In genomic region chr10:79178070-79178576, GRCh38 we compare ENCODE assay signal across 13 cellular contexts.
A peak's percentile ranks its signal among the peaks of the same experiment; 100 is the strongest.
DNase-seq lines count a peak whose midpoint lies in the region; ATAC-seq and TF ChIP-seq lines count a peak whose summit lies in the region.
"Had no signal": no experiment of that assay in that cellular context is flagged by ENCODE, and none has a peak within 500 bp of the region (broad histone marks: within the 10 kb centered on the region; RNA-seq: fewer than 3 reads in every experiment).

No MANE protein-coding gene starts in this region.

- no peak for TF ChIP-seq CTCF in esophagus squamous epithelium (IDR thresholded peaks at IDR 0.05)
- no peak for TF ChIP-seq CTCF in osteoblast (IDR thresholded peaks at IDR 0.05; ENCODE audit: extremely low read depth, low read depth, low read length)
- TF ChIP-seq CTCF in vagina (IDR thresholded peaks at IDR 0.05) = no peak

- peaks cover 67% of the 10 kb centered on the region for H3K79me2 ChIP-seq in osteoblast (ENCODE audit: insufficient read depth, low read length)

- ATAC-seq in stimulated activated naive CD8-positive, alpha-beta T cell treated with anti-CD3 and anti-CD28 coated beads, Interleukin-15, Interleukin-2, amounts not matched to agents 100 U/mL and 50 U/mL, for 24 hours = no peak
- no peak for ATAC-seq in HG03469 (IDR thresholded peaks at IDR 0.05; ENCODE audit: unreplicated experiment)
- ATAC-seq in GM19467 (IDR thresholded peaks at IDR 0.05; ENCODE audit: unreplicated experiment) = no peak

- no peaks in the 10 kb centered on the region for H3K4me1 Mint-ChIP-seq in stimulated activated naive CD8-positive, alpha-beta T cell treated with anti-CD3 and anti-CD28 coated beads, Interleukin-15, Interleukin-2, amounts not matched to agents 100 ng/mL and 50 ng/mL, for 24 hours (ENCODE audit: low read depth)

- H3K4me1 ChIP-seq in esophagus squamous epithelium = peaks cover 26 to 88% (median 76%) of the 10 kb centered on the region in 3 donors
- H3K4me1 ChIP-seq in osteoblast (ENCODE audit: insufficient read depth, low read length) = peaks cover 80% of the 10 kb centered on the region
- H3K4me1 ChIP-seq in vagina = peaks cover 100% of the 10 kb centered on the region

- peak overlapping the region; percentile 20 for H3K4me2 ChIP-seq in osteoblast (ENCODE audit: insufficient read depth, low read length)

- no peak overlapping the region for H2AFZ ChIP-seq in osteoblast (ENCODE audit: low read length)

- no peak for DNase-seq in stimulated activated naive CD8-positive, alpha-beta T cell treated with anti-CD3 and anti-CD28 coated beads, Interleukin-15, Interleukin-2, amounts not matched to agents 100 U/mL and 50 U/mL, for 24 hours
- DNase-seq in esophagus squamous epithelium (lab: John Stamatoyannopoulos, UW) (no peak), osteoblast (ENCODE audit: insufficient read length, low spot score, missing footprints) (no peak), vagina (ENCODE audit: extremely low spot score in 2 of 2) (no peak), amygdala (lab: John Stamatoyannopoulos, UW) (no peak)
- DNase-seq: activated T-cell treated with anti-CD3 and anti-CD28 coated beads, Interleukin-2, amount 50 U/mL, for 24 hours; effector CD4-positive, alpha-beta T cell; foreskin melanocyte; small intestine had no signal

- H3K27me3 ChIP-seq in esophagus squamous epithelium (no peaks in the 10 kb centered on the region), osteoblast (ENCODE audit: insufficient read depth, low read length) (no peaks in the 10 kb centered on the region), vagina (no peaks in the 10 kb centered on the region)
- H3K27me3 ChIP-seq: tibial nerve had no signal

- H3K27ac Mint-ChIP-seq in stimulated activated naive CD8-positive, alpha-beta T cell treated with anti-CD3 and anti-CD28 coated beads, Interleukin-15, Interleukin-2, amounts not matched to agents 100 ng/mL and 50 ng/mL, for 24 hours = peak overlapping the region; percentile 12
- H3K27ac Mint-ChIP-seq: activated T-cell treated with anti-CD3 and anti-CD28 coated beads, Interleukin-2, amount 50 U/mL, for 24 hours had no signal

- no peak for TF ChIP-seq POLR2A in esophagus squamous epithelium (IDR thresholded peaks at IDR 0.05)
- TF ChIP-seq POLR2A in vagina (IDR thresholded peaks at IDR 0.05) = no peak

- peak overlapping the region in 3 of 4 donors; percentile 45 to 66 (median 62) for H3K27ac ChIP-seq in esophagus squamous epithelium
- H3K27ac ChIP-seq in osteoblast (ENCODE audit: low read depth, low read length) = peak overlapping the region; percentile 58
- peak overlapping the region; percentile 62 for H3K27ac ChIP-seq in vagina

- H3K9me3 ChIP-seq in esophagus squamous epithelium (no peaks in the 10 kb centered on the region), osteoblast (ENCODE audit: low read depth, low read length) (no peaks in the 10 kb centered on the region), vagina (no peaks in the 10 kb centered on the region)
- H3K9me3 ChIP-seq: tibial nerve had no signal

- no peaks in the 10 kb centered on the region for H3K36me3 Mint-ChIP-seq in stimulated activated naive CD8-positive, alpha-beta T cell treated with anti-CD3 and anti-CD28 coated beads, Interleukin-15, Interleukin-2, amounts not matched to agents 100 ng/mL and 50 ng/mL, for 24 hours (ENCODE audit: low read depth)

- intact Hi-C loops in esophagus squamous epithelium (cut with DNase I) (no loop called here), vagina (cut with DNase I) (no loop called here)

- H3K4me3 ChIP-seq in esophagus squamous epithelium = no peak overlapping the region
- H3K4me3 ChIP-seq in osteoblast (ENCODE audit: insufficient read depth, low read length) = no peak overlapping the region
- no peak overlapping the region for H3K4me3 ChIP-seq in vagina
- H3K4me3 ChIP-seq: tibial nerve had no signal

- 93 to 98% methylated on average over 5 of the region's 8 CpGs for WGBS in esophagus squamous epithelium, 2 donors

- H3K4me3 Mint-ChIP-seq in stimulated activated naive CD8-positive, alpha-beta T cell treated with anti-CD3 and anti-CD28 coated beads, Interleukin-15, Interleukin-2, amounts not matched to agents 100 ng/mL and 50 ng/mL, for 24 hours = no peak overlapping the region
- H3K4me3 Mint-ChIP-seq: activated T-cell treated with anti-CD3 and anti-CD28 coated beads, Interleukin-2, amount 50 U/mL, for 24 hours had no signal

- H3K36me3 ChIP-seq in esophagus squamous epithelium (peaks cover 0 to 90% (median 5%) of the 10 kb centered on the region in 3 donors), osteoblast (ENCODE audit: insufficient read depth, low read length) (peaks cover 33% of the 10 kb centered on the region), vagina (no peaks in the 10 kb centered on the region)

- no peaks in the 10 kb centered on the region for H3K27me3 Mint-ChIP-seq in stimulated activated naive CD8-positive, alpha-beta T cell treated with anti-CD3 and anti-CD28 coated beads, Interleukin-15, Interleukin-2, amounts not matched to agents 100 ng/mL and 50 ng/mL, for 24 hours
- H3K27me3 Mint-ChIP-seq: activated T-cell treated with anti-CD3 and anti-CD28 coated beads, Interleukin-2, amount 50 U/mL, for 24 hours had no signal

- H3K9me3 Mint-ChIP-seq in stimulated activated naive CD8-positive, alpha-beta T cell treated with anti-CD3 and anti-CD28 coated beads, Interleukin-15, Interleukin-2, amounts not matched to agents 100 ng/mL and 50 ng/mL, for 24 hours = no peaks in the 10 kb centered on the region
- H3K9me3 Mint-ChIP-seq: activated T-cell treated with anti-CD3 and anti-CD28 coated beads, Interleukin-2, amount 50 U/mL, for 24 hours had no signal

- peaks cover 53% of the 10 kb centered on the region for H4K20me1 ChIP-seq in osteoblast (ENCODE audit: insufficient read depth, low read length)
